ENCODE assay signal across 27 cellular contexts in the genomic region with DNA sequence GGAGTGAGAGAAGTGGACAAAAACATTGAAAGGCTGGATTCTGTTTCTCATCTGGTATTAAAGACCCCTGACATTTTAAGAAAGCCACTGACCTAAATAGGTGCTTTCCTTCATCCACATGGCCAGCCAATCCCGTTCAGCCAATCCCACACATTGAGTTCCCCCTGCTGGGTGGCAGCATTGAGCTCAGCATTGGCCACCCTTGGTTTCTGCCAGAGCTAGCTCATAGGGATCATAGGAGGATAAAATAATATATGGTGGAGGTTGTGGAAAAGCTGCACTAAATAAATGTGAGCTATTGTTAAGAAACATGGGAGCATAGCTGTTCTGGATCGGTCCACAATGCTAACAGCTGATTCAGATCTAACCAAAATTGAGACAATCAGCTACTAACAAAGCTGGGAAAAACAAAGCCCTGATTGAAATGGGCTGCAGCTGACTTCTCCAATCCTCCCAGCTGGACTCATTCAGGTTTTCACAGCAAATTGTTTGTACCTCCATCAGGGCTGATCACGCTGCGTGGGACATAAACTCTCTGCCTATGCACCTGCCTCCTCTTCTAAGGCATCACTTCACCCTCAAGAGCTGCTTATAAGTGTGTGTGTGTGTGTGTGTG.
A peak's percentile ranks its signal among the peaks of the same experiment; 100 is the strongest.
DNase-seq lines count a peak whose midpoint lies in the region; ATAC-seq and TF ChIP-seq lines count a peak whose summit lies in the region.
"Had no signal": no experiment of that assay in that cellular context is flagged by ENCODE, and none has a peak within 500 bp of the region (broad histone marks: within the 10 kb centered on the region; RNA-seq: fewer than 3 reads in every experiment).

No MANE protein-coding gene starts in this region.

- no peak overlapping the region for H3K4me3 ChIP-seq in BE2C (ENCODE audit: low read depth, low read length)
- H3K4me3 ChIP-seq: breast epithelium, PC-9, suprapubic skin, upper lobe of right lung had no signal

- DNase-seq in BE2C (no peak), DMS53 (lab: John Stamatoyannopoulos, UW) (peak; percentile 71), caudate nucleus (lab: John Stamatoyannopoulos, UW) (peak in 17 of 61 donors; percentile 3 to 47 (median 17)), midbrain (lab: John Stamatoyannopoulos, UW) (peak; percentile 76), SIG-M5 treated with dmso at 0.1 percent for 504 hours (lab: John Stamatoyannopoulos, UW; ENCODE audit: unreplicated experiment) (no peak), D341Med (ENCODE audit: low spot score) (no peak)
- DNase-seq: activated CD4-positive, alpha-beta T cell treated with anti-CD3 and anti-CD28 coated beads, Interleukin-2, amount 50 U/mL, for 1 hour; activated CD8-positive, alpha-beta memory T cell treated with anti-CD3 and anti-CD28 coated beads, Interleukin-2, amount 50 U/mL, for 4 hours; activated naive CD4-positive, alpha-beta T cell treated with anti-CD3 and anti-CD28 coated beads, Interleukin-2, amount 50 U/mL, for 16 hours; amniotic stem cell; CD8-positive, alpha-beta T cell; effector CD4-positive, alpha-beta T cell; erythroblast; left cardiac atrium; NCI-H2081; NK-92 treated with Interleukin-12 subunit alpha and Interleukin-12 subunit beta, amount 100 ng/mL, for 24 hours; PC-9; Right ventricle myocardium superior; stimulated activated CD4-positive, alpha-beta T cell treated with anti-CD3 and anti-CD28 coated beads, Interleukin-12 subunit alpha, Interleukin-12 subunit beta, amount 100 ng/mL, for 4 hours; stimulated activated CD4-positive, alpha-beta T cell treated with anti-CD3 and anti-CD28 coated beads, Interleukin-4, amount 100 ng/mL, for 24 hours; T-helper 9 cell; upper lobe of right lung had no signal

- TF ChIP-seq CTCF in BE2C (IDR thresholded peaks at IDR 0.05; ENCODE audit: low read depth, low read length): 0 out of 2 replicates have a peak, but pooled peaks have one; percentile 3

- H3K4me1 ChIP-seq in BE2C: no peaks in the 10 kb centered on the region
- H3K4me1 ChIP-seq: breast epithelium, suprapubic skin, upper lobe of right lung had no signal

- ATAC-seq in GM19324 (IDR thresholded peaks at IDR 0.05; ENCODE audit: low FRiP score, unreplicated experiment): no peak
- ATAC-seq: CD8-positive, alpha-beta T cell; left cardiac atrium; sciatic nerve; stimulated activated memory B cell treated with anti-CD40 and anti-IgM and Interleukin-4, amounts not matched to agents 10 μg/mL and 1 μg/mL and 100 μg/mL, for 72 hours; upper lobe of right lung had no signal

- no peaks in the 10 kb centered on the region for H3K9me3 ChIP-seq in BE2C
- H3K9me3 ChIP-seq: breast epithelium, suprapubic skin, upper lobe of right lung had no signal

- peak overlapping the region; percentile 46 for H3K27ac ChIP-seq in caudate nucleus (ENCODE audit: low read depth, low read length)
- H3K27ac ChIP-seq: breast epithelium, PC-9, suprapubic skin, upper lobe of right lung had no signal

- H3K36me3 ChIP-seq in BE2C: no peaks in the 10 kb centered on the region
- H3K36me3 ChIP-seq: breast epithelium, suprapubic skin, upper lobe of right lung had no signal

- no peaks in the 10 kb centered on the region for H3K27me3 ChIP-seq in BE2C
- H3K27me3 ChIP-seq: breast epithelium, suprapubic skin had no signal

Comparison
In these comparisons a context has a peak if more than half of its experiments do, and no peak if none do; other contexts are left out.
1. DNase-seq: peak in DMS53 (single experiment) and midbrain (single experiment); none in BE2C (single experiment), SIG-M5 treated with dmso at 0.1 percent for 504 hours (single experiment) and D341Med (single experiment).